16 cellular contexts compared by ENCODE assay signal in the genomic region with DNA sequence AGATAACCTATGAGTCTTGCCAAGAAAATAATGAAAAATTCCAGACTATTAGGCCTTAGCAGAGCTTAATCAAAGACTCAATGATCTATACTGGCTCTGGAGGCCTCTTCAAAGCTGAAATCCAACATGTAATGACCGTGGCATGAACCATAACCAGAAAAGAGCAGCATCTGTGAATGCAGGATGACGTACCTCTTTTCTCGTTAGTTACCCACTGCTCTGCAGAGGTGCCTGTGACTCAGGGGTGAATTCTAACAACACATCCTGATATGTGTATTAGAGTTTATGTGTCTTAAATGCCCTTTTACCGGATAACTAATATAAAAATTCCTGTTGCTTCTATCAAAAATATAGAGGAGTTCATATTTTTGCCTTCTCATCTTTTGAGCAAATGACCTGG.
DNase-seq lines count a peak whose midpoint lies in the region; FAIRE-seq and TF ChIP-seq lines count a peak whose summit lies in the region.
"Had no signal": no experiment of that assay in that cellular context is flagged by ENCODE, and none has a peak within 500 bp of the region (broad histone marks: within the 10 kb centered on the region; RNA-seq: fewer than 3 reads in every experiment).

No MANE protein-coding gene starts in this region.

- no peak for TF ChIP-seq CTCF in D721Med (IDR thresholded peaks at IDR 0.05; ENCODE audit: insufficient read depth, missing control alignments)

- H3K9me3 ChIP-seq in HAP-1 = no peaks in the 10 kb centered on the region
- H3K9me3 ChIP-seq: A549, BLaER1 had no signal

- no peak overlapping the region for H3K4me3 ChIP-seq in HAP-1
- H3K4me3 ChIP-seq: A549, BLaER1 had no signal

- no peaks in the 10 kb centered on the region for H3K27me3 ChIP-seq in HAP-1 (ENCODE audit: low read depth)
- H3K27me3 ChIP-seq: BLaER1 had no signal

- H3K36me3 ChIP-seq in HAP-1 (replicated peaks) = no peaks in the 10 kb centered on the region
- H3K36me3 ChIP-seq: BLaER1 had no signal

- DNase-seq in ELR (ENCODE audit: low read depth) (peak; percentile 25), M059J (ENCODE audit: low read depth) (peak; percentile 3), fibroblast of peridontal ligament (ENCODE audit: extremely low read depth) (peak; percentile 8), activated gamma-delta T cell (lab: John Stamatoyannopoulos, UW) (no peak), HAP-1 (ENCODE audit: low spot score in 2 of 2) (no peak), D721Med (ENCODE audit: insufficient read length, low spot score) (no peak)
- DNase-seq in effector CD8-positive, alpha-beta T cell (lab: John Stamatoyannopoulos, UW) = no peak
- DNase-seq: CD4-positive, alpha-beta memory T cell; DMS79 treated with DMSO at 0.1 percent for 48 hours; GF-D8; HCEC 1CT; Karpas-422; KBM-7 had no signal

- no peaks in the 10 kb centered on the region for H3K4me1 ChIP-seq in HAP-1
- H3K4me1 ChIP-seq: A549, BLaER1 had no signal

- in situ Hi-C loops in HAP-1 (cut with MboI; ENCODE audit: low sequenced_read_pairs) = no loop called here

- no peak for FAIRE-seq in D721Med (lab: Jason Lieb, UNC)
- FAIRE-seq: A549, HTR-8/SVneo had no signal

Comparison
In these comparisons a context has a peak if more than half of its experiments do, and no peak if none do; other contexts are left out.
1. DNase-seq: peak in ELR (single experiment), M059J (single experiment) and fibroblast of peridontal ligament (single experiment); none in activated gamma-delta T cell (single experiment), HAP-1 (0 of 2), D721Med (single experiment) and effector CD8-positive, alpha-beta T cell (single experiment).